13 cellular contexts compared by ENCODE assay signal in the genomic region with DNA sequence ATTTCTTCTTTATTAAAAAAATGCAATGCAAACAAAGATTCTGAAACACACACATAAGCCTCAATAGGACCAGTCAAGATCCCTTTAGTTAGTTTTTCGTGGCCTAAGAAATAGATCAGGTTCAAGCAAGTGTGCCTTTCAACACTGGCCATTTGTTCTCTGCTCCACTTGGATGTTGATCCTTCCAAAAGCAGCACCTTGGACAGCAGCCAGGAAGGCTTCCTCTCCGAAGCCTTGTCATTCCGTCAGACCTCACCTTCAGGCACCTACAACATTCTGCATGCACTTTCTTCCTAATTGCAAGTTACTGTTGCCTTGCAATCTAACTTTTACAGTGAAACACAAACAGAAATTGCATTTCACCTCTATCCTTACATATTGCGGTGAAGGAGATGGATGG.
DNase-seq lines count a peak whose midpoint lies in the region; ATAC-seq, FAIRE-seq and TF ChIP-seq lines count a peak whose summit lies in the region.
"Had no signal": no experiment of that assay in that cellular context is flagged by ENCODE, and none has a peak within 500 bp of the region (broad histone marks: within the 10 kb centered on the region; RNA-seq: fewer than 3 reads in every experiment).

No MANE protein-coding gene starts in this region.

- no peak for TF ChIP-seq RAD21 in GM12878 (IDR thresholded peaks at IDR 0.05; ENCODE audit: insufficient read depth, low read depth, low read length)

- POLR2A ChIA-PET in Caco-2 (lab: Charles Lee) = no interaction called here
- POLR2A ChIA-PET in GM12878 (lab: Charles Lee) = no interaction called here

- in situ Hi-C loops in GM12878 (cut with MboI) = no loop called here

- H3K36me3 ChIP-seq in Caco-2 (ENCODE audit: control insufficient read depth, insufficient read depth, low read length) = no peaks in the 10 kb centered on the region
- no peaks in the 10 kb centered on the region for H3K36me3 ChIP-seq in GM12878 (ENCODE audit: control insufficient read depth in 2 of 2, insufficient read depth in 2 of 2, low read length in 1 of 2)
- no peaks in the 10 kb centered on the region for H3K36me3 ChIP-seq in keratinocyte (ENCODE audit: control insufficient read depth in 2 of 2, extremely low read depth in 1 of 2, insufficient read depth in 2 of 2, low read length in 2 of 2)
- H3K36me3 ChIP-seq: HAP-1 had no signal

- no peak overlapping the region for H3K27ac ChIP-seq in GM12878 (ENCODE audit: control insufficient read depth, insufficient read depth)
- H3K27ac ChIP-seq in keratinocyte (ENCODE audit: control insufficient read depth, insufficient read depth, low read length) = no peak overlapping the region

- no peak for TF ChIP-seq CTCF in Caco-2 (IDR thresholded peaks at IDR 0.05; ENCODE audit: insufficient read depth in 1 of 2, low read depth in 1 of 2, low read length in 1 of 2, severe bottlenecking in 1 of 2, unreplicated experiment in 1 of 2)
- no peak for TF ChIP-seq CTCF in GM12878 (IDR thresholded peaks at IDR 0.05 in 2 of 3, conservative IDR thresholded peaks at IDR 0.05 in 1 of 3; ENCODE audit: control insufficient read depth in 2 of 3, extremely low read depth in 1 of 3, insufficient read depth in 1 of 3, low read depth in 3 of 3, low read length in 3 of 3)
- TF ChIP-seq CTCF in keratinocyte (optimal IDR thresholded peaks at IDR 0.05 in 1 of 3, IDR thresholded peaks at IDR 0.05 in 1 of 3, conservative IDR thresholded peaks at IDR 0.05 in 1 of 3; ENCODE audit: extremely low read depth in 1 of 3, insufficient read depth in 2 of 3, low read length in 3 of 3) = no peak

- H3K79me2 ChIP-seq in GM12878 (ENCODE audit: control insufficient read depth, insufficient read depth, low read length) (no peaks in the 10 kb centered on the region), keratinocyte (ENCODE audit: control insufficient read depth, insufficient read depth, low read length) (no peaks in the 10 kb centered on the region)

- no peaks in the 10 kb centered on the region for H3K27me3 ChIP-seq in Caco-2 (replicated peaks; ENCODE audit: control insufficient read depth, insufficient read depth, low read length)
- no peaks in the 10 kb centered on the region for H3K27me3 ChIP-seq in GM12878 (replicated peaks in 1 of 2; ENCODE audit: control insufficient read depth in 2 of 2, insufficient read depth in 2 of 2, low read length in 1 of 2)
- no peaks in the 10 kb centered on the region for H3K27me3 ChIP-seq in keratinocyte (ENCODE audit: control insufficient read depth, extremely low read depth, insufficient read depth, low read length)

- no peak overlapping the region for H3K4me2 ChIP-seq in GM12878 (ENCODE audit: control insufficient read depth, insufficient read depth)
- H3K4me2 ChIP-seq in keratinocyte (ENCODE audit: control insufficient read depth, extremely low read depth, insufficient read depth, low read depth, low read length) = no peak overlapping the region

- dilution Hi-C loops in keratinocyte (cut with MboI; ENCODE audit: extremely low pct_ligation_motif_present, low sequenced_read_pairs) = no loop called here

- H3K9me3 Mint-ChIP-seq in Caco-2 (ENCODE audit: unreplicated experiment) = no peaks in the 10 kb centered on the region

- H3K27me3 Mint-ChIP-seq in Caco-2 (ENCODE audit: insufficient read depth, unreplicated experiment) = peaks cover 3% of the 10 kb centered on the region

- no peak overlapping the region for H2AFZ ChIP-seq in GM12878 (ENCODE audit: control insufficient read depth, low read depth, low read length)
- no peak overlapping the region for H2AFZ ChIP-seq in keratinocyte (ENCODE audit: control insufficient read depth, low read length)

- H3K4me1 ChIP-seq in Caco-2 (no peaks in the 10 kb centered on the region), GM12878 (ENCODE audit: control insufficient read depth, insufficient read depth, low read length) (no peaks in the 10 kb centered on the region), keratinocyte (ENCODE audit: control insufficient read depth, extremely low read depth, insufficient read depth, low read length) (peaks cover 5% of the 10 kb centered on the region)
- H3K4me1 ChIP-seq: HAP-1 had no signal

- BruUV-seq in Caco-2 (replicated peaks; lab: Mats Ljungman, UMichigan) = no TSS peak
- BruUV-seq in GM12878 (replicated peaks; lab: Mats Ljungman, UMichigan) = no TSS peak

- 34% methylated on average over 4 of the region's 4 CpGs for WGBS in GM12878 (ENCODE audit: insufficient coverage, insufficient replicate concordance, low lambda C conversion rate, missing lambda C conversion rate)

- FAIRE-seq in GM12878 (lab: Jason Lieb, UNC) (no peak), keratinocyte (lab: Jason Lieb, UNC) (peak; percentile 92)

- TF ChIP-seq POLR2A in GM12878 (IDR thresholded peaks at IDR 0.05; ENCODE audit: low read depth, low read length) = no peak

- ATAC-seq in GM12878 (no peak), GM18517 (IDR thresholded peaks at IDR 0.05; ENCODE audit: unreplicated experiment) (no peak), GM18867 (IDR thresholded peaks at IDR 0.05; ENCODE audit: unreplicated experiment) (no peak)
- ATAC-seq: activated CD4-positive, CD25-positive, alpha-beta regulatory T cell treated with anti-CD3 and anti-CD28 coated beads, Interleukin-2, amount 50 U/mL, for 24 hours; natural killer cell had no signal

- H3K4me3 Mint-ChIP-seq in Caco-2 (ENCODE audit: unreplicated experiment) = no peak overlapping the region
- H3K4me3 Mint-ChIP-seq: natural killer cell had no signal

- H3K36me3 Mint-ChIP-seq in Caco-2 (ENCODE audit: insufficient read depth, unreplicated experiment) = no peaks in the 10 kb centered on the region
- H3K36me3 Mint-ChIP-seq: natural killer cell had no signal

- H3K9me3 ChIP-seq in Caco-2 = no peaks in the 10 kb centered on the region
- H3K9me3 ChIP-seq in GM12878 (replicated peaks; ENCODE audit: control insufficient read depth, insufficient read depth, low read length) = no peaks in the 10 kb centered on the region
- no peaks in the 10 kb centered on the region for H3K9me3 ChIP-seq in keratinocyte (ENCODE audit: control insufficient read depth, low read depth, low read length)
- H3K9me3 ChIP-seq: HAP-1 had no signal

- no peaks in the 10 kb centered on the region for H3K4me1 Mint-ChIP-seq in Caco-2 (ENCODE audit: low read depth, unreplicated experiment)
- H3K4me1 Mint-ChIP-seq: natural killer cell had no signal

- H3K4me3 ChIP-seq in Caco-2 (ENCODE audit: low read depth, low read length) (no peak overlapping the region), GM12878 (no peak overlapping the region), keratinocyte (ENCODE audit: control insufficient read depth in 2 of 3, extremely low read depth in 1 of 3, insufficient read depth in 2 of 3, low read depth in 1 of 3, low read length in 3 of 3) (no peak overlapping the region)
- no peak overlapping the region for H3K4me3 ChIP-seq in Jurkat, Clone E6-1 (ENCODE audit: low read length)
- H3K4me3 ChIP-seq: HAP-1 had no signal

- CTCF ChIA-PET in Caco-2 (lab: Charles Lee) (no interaction called here), GM12878 (lab: Yijun Ruan, JAX) (no interaction called here)

- H4K20me1 ChIP-seq in GM12878 (ENCODE audit: control insufficient read depth, insufficient read depth) = no peaks in the 10 kb centered on the region
- no peaks in the 10 kb centered on the region for H4K20me1 ChIP-seq in keratinocyte (ENCODE audit: control insufficient read depth, extremely low read depth, insufficient read depth, low read length)

- DNase-seq in Caco-2 = peak; percentile 49 to 57
- peak; percentile 25 for DNase-seq in Jurkat, Clone E6-1 (ENCODE audit: low read depth, low spot score)
- DNase-seq in GM12878 (ENCODE audit: low read depth, low spot score) = no peak
- no peak for DNase-seq in keratinocyte (ENCODE audit: low read depth, low spot score)
- DNase-seq in activated gamma-delta T cell (lab: John Stamatoyannopoulos, UW) = no peak
- no peak for DNase-seq in COR-L47 (lab: John Stamatoyannopoulos, UW)
- DNase-seq: effector CD4-positive, alpha-beta T cell; natural killer cell; NCI-H1105 had no signal

- RAD21 ChIA-PET in GM12878 (lab: Charles Lee; ENCODE audit: unreplicated experiment) = no interaction called here

- no peak overlapping the region for H3K27ac Mint-ChIP-seq in Caco-2 (ENCODE audit: unreplicated experiment)
- H3K27ac Mint-ChIP-seq: natural killer cell had no signal

- H3K9ac ChIP-seq in GM12878 (ENCODE audit: control insufficient read depth, insufficient read depth, low read length) (no peak overlapping the region), keratinocyte (ENCODE audit: control insufficient read depth, extremely low read depth, insufficient read depth, low read length) (no peak overlapping the region)

- SMC1A ChIA-PET in GM12878 (lab: Charles Lee; ENCODE audit: uncharacterized antibody, unreplicated experiment) = no interaction called here

- no peaks in the 10 kb centered on the region for H3K9me1 ChIP-seq in keratinocyte (ENCODE audit: control insufficient read depth, extremely low read depth, insufficient read depth, low read length)

- no peak for TF ChIP-seq EP300 in GM12878 (IDR thresholded peaks at IDR 0.05; ENCODE audit: borderline replicate concordance in 1 of 2, control insufficient read depth in 1 of 2, low read depth in 2 of 2, low read length in 2 of 2)

- intact Hi-C loops in Caco-2 (cut with micrococcal nuclease; ENCODE audit: unreplicated experiment) (no loop called here), GM12878 (cut with micrococcal nuclease; ENCODE audit: unreplicated experiment) (no loop called here)

TF ChIP-seq in GM12878, 131 proteins besides CTCF, POLR2A, EP300 and RAD21 (continues in another document):
- TF ChIP-seq, protein P1, sequence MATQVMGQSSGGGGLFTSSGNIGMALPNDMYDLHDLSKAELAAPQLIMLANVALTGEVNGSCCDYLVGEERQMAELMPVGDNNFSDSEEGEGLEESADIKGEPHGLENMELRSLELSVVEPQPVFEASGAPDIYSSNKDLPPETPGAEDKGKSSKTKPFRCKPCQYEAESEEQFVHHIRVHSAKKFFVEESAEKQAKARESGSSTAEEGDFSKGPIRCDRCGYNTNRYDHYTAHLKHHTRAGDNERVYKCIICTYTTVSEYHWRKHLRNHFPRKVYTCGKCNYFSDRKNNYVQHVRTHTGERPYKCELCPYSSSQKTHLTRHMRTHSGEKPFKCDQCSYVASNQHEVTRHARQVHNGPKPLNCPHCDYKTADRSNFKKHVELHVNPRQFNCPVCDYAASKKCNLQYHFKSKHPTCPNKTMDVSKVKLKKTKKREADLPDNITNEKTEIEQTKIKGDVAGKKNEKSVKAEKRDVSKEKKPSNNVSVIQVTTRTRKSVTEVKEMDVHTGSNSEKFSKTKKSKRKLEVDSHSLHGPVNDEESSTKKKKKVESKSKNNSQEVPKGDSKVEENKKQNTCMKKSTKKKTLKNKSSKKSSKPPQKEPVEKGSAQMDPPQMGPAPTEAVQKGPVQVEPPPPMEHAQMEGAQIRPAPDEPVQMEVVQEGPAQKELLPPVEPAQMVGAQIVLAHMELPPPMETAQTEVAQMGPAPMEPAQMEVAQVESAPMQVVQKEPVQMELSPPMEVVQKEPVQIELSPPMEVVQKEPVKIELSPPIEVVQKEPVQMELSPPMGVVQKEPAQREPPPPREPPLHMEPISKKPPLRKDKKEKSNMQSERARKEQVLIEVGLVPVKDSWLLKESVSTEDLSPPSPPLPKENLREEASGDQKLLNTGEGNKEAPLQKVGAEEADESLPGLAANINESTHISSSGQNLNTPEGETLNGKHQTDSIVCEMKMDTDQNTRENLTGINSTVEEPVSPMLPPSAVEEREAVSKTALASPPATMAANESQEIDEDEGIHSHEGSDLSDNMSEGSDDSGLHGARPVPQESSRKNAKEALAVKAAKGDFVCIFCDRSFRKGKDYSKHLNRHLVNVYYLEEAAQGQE (IDR thresholded peaks at IDR 0.05; ENCODE audit: low read depth, low read length) = peak; percentile 90

Comparison
In these comparisons a context has a peak if more than half of its experiments do, and no peak if none do; other contexts are left out.
1. DNase-seq: peak in Caco-2 (2 of 2) and Jurkat, Clone E6-1 (single experiment); none in GM12878 (single experiment), keratinocyte (single experiment), activated gamma-delta T cell (single experiment) and COR-L47 (single experiment).